ENCODE assay signal across 1 cellular context in the genomic region with DNA sequence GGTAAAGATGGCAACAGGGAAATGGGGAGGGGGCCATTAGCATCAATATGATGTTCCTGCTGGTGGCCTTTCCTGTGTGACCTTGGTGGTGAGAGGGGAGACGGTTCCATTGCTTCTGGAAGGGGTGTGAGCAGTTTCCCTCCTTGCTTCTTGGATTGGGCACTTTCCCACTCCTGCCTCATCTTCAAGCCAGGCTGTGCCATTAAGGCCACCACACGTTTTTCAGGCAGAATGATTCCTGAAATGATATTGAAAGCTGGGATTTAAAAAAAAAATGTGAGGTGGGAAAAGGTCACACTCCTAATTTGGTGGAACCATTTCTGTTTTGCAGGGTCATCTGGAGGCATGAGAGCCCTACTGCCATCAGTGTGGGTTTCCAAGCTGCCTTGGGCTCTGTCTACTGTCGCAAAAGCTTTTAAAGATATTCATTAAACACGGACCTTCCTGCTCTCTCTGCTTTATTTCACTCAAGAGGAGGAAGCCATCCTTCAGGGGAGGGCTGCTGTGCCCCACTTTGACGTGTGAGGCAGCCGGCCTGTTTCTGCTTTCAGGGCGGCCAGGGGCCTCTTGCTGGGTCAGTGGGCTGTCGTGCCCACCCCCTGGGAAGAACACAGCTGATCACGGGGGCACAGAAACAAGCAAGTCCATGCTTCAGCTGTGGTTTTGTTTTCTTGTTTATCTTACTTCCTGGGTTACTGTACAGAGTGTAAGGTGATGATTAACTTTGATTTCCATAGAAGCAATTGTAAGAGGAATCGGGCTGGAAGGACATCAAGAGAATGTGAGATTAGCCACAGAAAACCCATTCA.
TF ChIP-seq lines count a peak whose summit lies in the region.

No MANE protein-coding gene starts in this region.

TF ChIP-seq in K562, 482 proteins besides CTCF, POLR2A, EP300 and RAD21:
- TF ChIP-seq, protein P1, sequence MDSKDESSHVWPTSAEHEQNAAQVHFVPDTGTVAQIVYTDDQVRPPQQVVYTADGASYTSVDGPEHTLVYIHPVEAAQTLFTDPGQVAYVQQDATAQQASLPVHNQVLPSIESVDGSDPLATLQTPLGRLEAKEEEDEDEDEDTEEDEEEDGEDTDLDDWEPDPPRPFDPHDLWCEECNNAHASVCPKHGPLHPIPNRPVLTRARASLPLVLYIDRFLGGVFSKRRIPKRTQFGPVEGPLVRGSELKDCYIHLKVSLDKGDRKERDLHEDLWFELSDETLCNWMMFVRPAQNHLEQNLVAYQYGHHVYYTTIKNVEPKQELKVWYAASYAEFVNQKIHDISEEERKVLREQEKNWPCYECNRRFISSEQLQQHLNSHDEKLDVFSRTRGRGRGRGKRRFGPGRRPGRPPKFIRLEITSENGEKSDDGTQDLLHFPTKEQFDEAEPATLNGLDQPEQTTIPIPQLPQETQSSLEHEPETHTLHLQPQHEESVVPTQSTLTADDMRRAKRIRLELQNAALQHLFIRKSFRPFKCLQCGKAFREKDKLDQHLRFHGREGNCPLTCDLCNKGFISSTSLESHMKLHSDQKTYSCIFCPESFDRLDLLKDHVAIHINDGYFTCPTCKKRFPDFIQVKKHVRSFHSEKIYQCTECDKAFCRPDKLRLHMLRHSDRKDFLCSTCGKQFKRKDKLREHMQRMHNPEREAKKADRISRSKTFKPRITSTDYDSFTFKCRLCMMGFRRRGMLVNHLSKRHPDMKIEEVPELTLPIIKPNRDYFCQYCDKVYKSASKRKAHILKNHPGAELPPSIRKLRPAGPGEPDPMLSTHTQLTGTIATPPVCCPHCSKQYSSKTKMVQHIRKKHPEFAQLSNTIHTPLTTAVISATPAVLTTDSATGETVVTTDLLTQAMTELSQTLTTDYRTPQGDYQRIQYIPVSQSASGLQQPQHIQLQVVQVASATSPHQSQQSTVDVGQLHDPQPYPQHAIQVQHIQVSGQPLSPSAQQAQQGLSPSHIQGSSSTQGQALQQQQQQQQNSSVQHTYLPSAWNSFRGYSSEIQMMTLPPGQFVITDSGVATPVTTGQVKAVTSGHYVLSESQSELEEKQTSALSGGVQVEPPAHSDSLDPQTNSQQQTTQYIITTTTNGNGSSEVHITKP (IDR thresholded peaks at IDR 0.05; ENCODE audit: partially characterized antibody): peak; percentile 73
- TF ChIP-seq BRD9 (IDR thresholded peaks at IDR 0.05; ENCODE audit: low read depth, partially characterized antibody): no peak
